Comparison of ENCODE assay signal across 33 cellular contexts in genomic region chr14:75667099-75667498, GRCh38. TPM values are rescaled to one million over a fixed set of nuclear protein-coding genes. Genes with fewer than 3 reads are reported as not detected.
A peak's percentile ranks its signal among the peaks of the same experiment; 100 is the strongest.
DNase-seq lines count a peak whose midpoint lies in the region; ATAC-seq, FAIRE-seq and TF ChIP-seq lines count a peak whose summit lies in the region.
"Had no signal": no experiment of that assay in that cellular context is flagged by ENCODE, and none has a peak within 500 bp of the region (broad histone marks: within the 10 kb centered on the region; RNA-seq: fewer than 3 reads in every experiment).

No MANE protein-coding gene starts in this region.

- TF ChIP-seq POLR2A in GM12878 (IDR thresholded peaks at IDR 0.05; ENCODE audit: low read depth, low read length) (no peak), stomach (IDR thresholded peaks at IDR 0.05) (no peak)

- SMC1A ChIA-PET in GM12878 (lab: Charles Lee; ENCODE audit: uncharacterized antibody, unreplicated experiment), result no interaction called here

- RAD21 ChIA-PET in GM12878 (lab: Charles Lee; ENCODE audit: unreplicated experiment), result interaction anchor here (0.7 kb wide), 1 partner anchor 147 kb away, joined by 4 read pairs; no protein-coding TSS in a partner anchor

- H4K20me1 ChIP-seq in GM12878 (ENCODE audit: control insufficient read depth, insufficient read depth) (no peaks in the 10 kb centered on the region), hepatocyte (ENCODE audit: insufficient read depth, poor library complexity, severe bottlenecking) (no peaks in the 10 kb centered on the region)

- DNase-seq in NCI-H1105 treated with DMSO at 0.1 percent for 48 hours (lab: John Stamatoyannopoulos, UW) (peak; percentile 27), NCI-H1105 (lab: John Stamatoyannopoulos, UW) (no peak), GM12878 (ENCODE audit: low read depth, low spot score) (no peak), inferior parietal cortex (ENCODE audit: extremely low spot score) (peak; percentile 25), superior temporal gyrus (ENCODE audit: extremely low spot score) (peak; percentile 69), stomach (no peak), hepatocyte (ENCODE audit: low spot score) (no peak)
- DNase-seq: 8988T; activated CD4-positive, CD25-positive, alpha-beta regulatory T cell treated with anti-CD3 and anti-CD28 coated beads, Interleukin-2, amount 50 U/mL, for 72 hours; activated CD8-positive, alpha-beta memory T cell treated with anti-CD3 and anti-CD28 coated beads, Interleukin-2, amount 50 U/mL, for 48 hours; activated CD8-positive, alpha-beta T cell treated with anti-CD3 and anti-CD28 coated beads for 36 hours; activated naive CD4-positive, alpha-beta T cell treated with anti-CD3 and anti-CD28 coated beads for 36 hours; adrenal gland; body of pancreas; Caco-2; DND-41; effector CD4-positive, alpha-beta T cell; IMR-90; natural killer cell; NCI-H187 treated with DMSO at 0.1 percent for 48 hours; NCI-H2227 treated with DMSO at 0.1 percent for 48 hours; NCI-H69; SHP77 treated with DMSO at 0.1 percent for 48 hours; stimulated activated CD4-positive, alpha-beta T cell treated with anti-CD3 and anti-CD28 coated beads, Interleukin-12 subunit alpha, Interleukin-12 subunit beta, amount 100 ng/mL, for 4 hours; stimulated activated CD4-positive, alpha-beta T cell treated with anti-CD3 and anti-CD28 coated beads, Interleukin-4, amount 100 ng/mL, for 24 hours; T-helper 2 cell had no signal

- no peak for TF ChIP-seq RAD21 in GM12878 (IDR thresholded peaks at IDR 0.05; ENCODE audit: insufficient read depth, low read depth, low read length)

- no peaks in the 10 kb centered on the region for H3K9me2 ChIP-seq in hepatocyte (replicated peaks; ENCODE audit: insufficient read depth)

- H3K79me2 ChIP-seq in GM12878 (ENCODE audit: control insufficient read depth, insufficient read depth, low read length) (peaks cover 2% of the 10 kb centered on the region), hepatocyte (peaks cover 11% of the 10 kb centered on the region)

- CTCF ChIA-PET in GM12878 (lab: Yijun Ruan, JAX), result interaction anchor here (1.3 kb wide), 1 partner anchor 10 kb away, joined by 8 read pairs; no protein-coding TSS in a partner anchor

- no peak for TF ChIP-seq EP300 in GM12878 (IDR thresholded peaks at IDR 0.05; ENCODE audit: borderline replicate concordance in 1 of 2, control insufficient read depth in 1 of 2, low read depth in 2 of 2, low read length in 2 of 2)
- no peak for TF ChIP-seq EP300 in stomach (IDR thresholded peaks at IDR 0.05)

- H3K27ac ChIP-seq in GM12878 (ENCODE audit: control insufficient read depth, insufficient read depth), result no peak overlapping the region
- no peak overlapping the region for H3K27ac ChIP-seq in stomach
- no peak overlapping the region for H3K27ac ChIP-seq in hepatocyte
- H3K27ac ChIP-seq: adrenal gland, body of pancreas, epithelial cell of prostate, prostate gland had no signal

- H3K9ac ChIP-seq in GM12878 (ENCODE audit: control insufficient read depth, insufficient read depth, low read length), result no peak overlapping the region

- no peaks in the 10 kb centered on the region for H3K27me3 ChIP-seq in GM12878 (replicated peaks in 1 of 2; ENCODE audit: control insufficient read depth in 2 of 2, insufficient read depth in 2 of 2, low read length in 1 of 2)
- H3K27me3 ChIP-seq in stomach, result no peaks in the 10 kb centered on the region
- no peaks in the 10 kb centered on the region for H3K27me3 ChIP-seq in hepatocyte
- H3K27me3 ChIP-seq: adrenal gland, body of pancreas had no signal

- no peaks in the 10 kb centered on the region; the same call in 2 of the 3 replicates for H3K9me3 ChIP-seq in GM12878 (replicated peaks; ENCODE audit: control insufficient read depth, insufficient read depth, low read length)
- H3K9me3 ChIP-seq in stomach, result no peaks in the 10 kb centered on the region
- H3K9me3 ChIP-seq in hepatocyte (ENCODE audit: low read depth), result no peaks in the 10 kb centered on the region
- H3K9me3 ChIP-seq: adrenal gland, body of pancreas, Caco-2, prostate gland had no signal

- intact Hi-C loops in GM12878 (cut with micrococcal nuclease; ENCODE audit: unreplicated experiment), result no loop called here
- intact Hi-C loops in stomach (cut with DNase I; ENCODE audit: low total_unique reads), result no loop called here

- FAIRE-seq in GM12878 (lab: Jason Lieb, UNC), result peak; percentile 18
- FAIRE-seq: islet of Langerhans had no signal

- H3K4me1 ChIP-seq in GM12878 (ENCODE audit: control insufficient read depth, insufficient read depth, low read length) (no peaks in the 10 kb centered on the region; the same call in 1 of the 2 replicates), stomach (peaks cover 2 to 13% (median 4%) of the 10 kb centered on the region in 4 donors), hepatocyte (ENCODE audit: insufficient read depth) (no peaks in the 10 kb centered on the region)
- H3K4me1 ChIP-seq: Caco-2, prostate gland had no signal

- no peaks in the 10 kb centered on the region; a peak in 2 of 4 replicates for H3K36me3 ChIP-seq in GM12878 (ENCODE audit: control insufficient read depth in 2 of 2, insufficient read depth in 2 of 2, low read length in 1 of 2)
- peaks cover 12 to 57% (median 48%) of the 10 kb centered on the region in 4 donors for H3K36me3 ChIP-seq in stomach
- no peaks in the 10 kb centered on the region for H3K36me3 ChIP-seq in hepatocyte (replicated peaks; ENCODE audit: insufficient read depth, low read depth)
- H3K36me3 ChIP-seq: prostate gland had no signal

- POLR2A ChIA-PET in GM12878 (lab: Charles Lee), result no interaction called here

- H3K4me3 ChIP-seq in GM12878 (no peak overlapping the region), stomach (no peak overlapping the region), hepatocyte (no peak overlapping the region)
- H3K4me3 ChIP-seq: adrenal gland, body of pancreas, GM23338, prostate gland had no signal

- TF ChIP-seq CTCF in GM12878 (IDR thresholded peaks at IDR 0.05 in 2 of 3, conservative IDR thresholded peaks at IDR 0.05 in 1 of 3; ENCODE audit: control insufficient read depth in 2 of 3, extremely low read depth in 1 of 3, insufficient read depth in 1 of 3, low read depth in 3 of 3, low read length in 3 of 3) (no peak), stomach (IDR thresholded peaks at IDR 0.05) (no peak), hepatocyte (IDR thresholded peaks at IDR 0.05; ENCODE audit: poor library complexity) (no peak)

- no peak overlapping the region for H2AFZ ChIP-seq in GM12878 (ENCODE audit: control insufficient read depth, low read depth, low read length)
- H2AFZ ChIP-seq in hepatocyte, result no peak overlapping the region
- H2AFZ ChIP-seq: GM23338 had no signal

- in situ Hi-C loops in GM12878 (cut with MboI), result no loop called here

- ATAC-seq in GM12878 (no peak), HG02623 (IDR thresholded peaks at IDR 0.05; ENCODE audit: unreplicated experiment) (no peak)
- ATAC-seq: activated CD8-positive, alpha-beta T cell treated with anti-CD3 and anti-CD28 coated beads for 36 hours; body of pancreas; GM23338; natural killer cell; Panc1; sciatic nerve had no signal

- H3K4me2 ChIP-seq in GM12878 (ENCODE audit: control insufficient read depth, insufficient read depth) (no peak overlapping the region), hepatocyte (no peak overlapping the region)
- H3K4me2 ChIP-seq: GM23338 had no signal

- no TSS peak for BruUV-seq in GM12878 (replicated peaks; lab: Mats Ljungman, UMichigan)

TF ChIP-seq in GM12878, 131 proteins besides CTCF, POLR2A, EP300 and RAD21 (continues in another document):
- TF ChIP-seq STAT3 (IDR thresholded peaks at IDR 0.05; ENCODE audit: low read depth, low read length), result no peak

RNA-seq across cellular contexts. Expression of gene TTLL5, which starts 6.1 kb away (rescaled TPM):
- 111 and 138 TPM in 2 replicates for total RNA-seq in GM12878 (2013; cell fraction: nucleolus; rRNA removed)
- total RNA-seq in GM12878 (2014; rRNA removed) (12.8 and 13.4 TPM in 2 replicates), GM12878 (2014; rRNA removed; fragmentation: Illumina TruSeq; extraction: Trizol) (14.2 and 15.4 TPM in 2 replicates), GM12878 (2021) (17.4 and 21.4 TPM in 2 replicates), stomach (10 to 100 TPM; 13.4 to 48.4 (median 24.5) TPM), hepatocyte (8.9 and 14.3 TPM in 2 replicates)
- polyA plus RNA-seq in GM12878 (2011; ENCODE audit: low read depth), result 6.0 TPM
- polyA plus RNA-seq in GM12878 (2011; rRNA removed) (12.8 and 13.9 TPM in 2 replicates), GM12878 (2014; fragmentation: Illumina TruSeq; extraction: Trizol) (13.6 and 16.4 TPM in 2 replicates), GM12878 (2014; fragmentation: Nextera tagmentation; extraction: Ambion mirVana) (1 to 10 TPM; 3.2 to 5.2 TPM), GM12878 (2014; rRNA removed) (10.6 and 12.3 TPM in 2 replicates), GM12878 (2016; fragmentation: Nextera tagmentation; extraction: Ambion mirVana) (10 to 100 TPM; 20.3 to 25.9 TPM), stomach (10 to 100 TPM; 10.1 to 11.9 (median 11.3) TPM), hepatocyte (11.1 and 14.2 TPM in 2 replicates)
- polyA plus RNA-seq in GM12878 (2011; cell fraction: cytosol; rRNA removed), result 11.9 and 13.5 TPM in 2 replicates
- 13.1 and 13.2 TPM in 2 replicates for polyA plus RNA-seq in GM12878 (2011; cell fraction: nucleus; rRNA removed)
- polyA plus RNA-seq in GM12878 (2012), result 11.2 and 14.6 TPM in 2 replicates
- polyA minus RNA-seq in GM12878 (2011; rRNA and poly(A)+ RNA removed), result 35.3 and 65.5 TPM in 2 replicates
- polyA minus RNA-seq in GM12878 (2011; cell fraction: cytosol; rRNA and poly(A)+ RNA removed), result 6.4 and 7.6 TPM in 2 replicates
- polyA minus RNA-seq in GM12878 (2011; cell fraction: nucleus; rRNA and poly(A)+ RNA removed), result 42.2 and 62.7 TPM in 2 replicates

RNA-seq across cellular contexts. Expression of gene ERG28, which starts 6.4 kb away (rescaled TPM):
- total RNA-seq in GM12878 (2013; cell fraction: nucleolus; rRNA removed), result 10.6 and 12.6 TPM in 2 replicates
- total RNA-seq in GM12878 (2014; rRNA removed) (14.6 and 15.2 TPM in 2 replicates), GM12878 (2014; rRNA removed; fragmentation: Illumina TruSeq; extraction: Trizol) (19.1 and 21.0 TPM in 2 replicates), GM12878 (2021) (28.0 and 28.5 TPM in 2 replicates), stomach (10 to 100 TPM in 1 of 5 donors, 1 to 10 TPM in 2, not detected in 2; 3.3 to 24.3 (median 3.9) TPM), hepatocyte (38.4 and 51.2 TPM in 2 replicates)
- polyA plus RNA-seq in GM12878 (2011; ENCODE audit: low read depth), result 22.0 TPM
- polyA plus RNA-seq in GM12878 (2011; rRNA removed) (47.8 and 48.1 TPM in 2 replicates), GM12878 (2014; fragmentation: Illumina TruSeq; extraction: Trizol) (48.0 and 59.2 TPM in 2 replicates), GM12878 (2014; fragmentation: Nextera tagmentation; extraction: Ambion mirVana) (10 to 100 TPM; 52.6 to 67.0 TPM), GM12878 (2014; rRNA removed) (33.9 and 37.0 TPM in 2 replicates), GM12878 (2016; fragmentation: Nextera tagmentation; extraction: Ambion mirVana) (10 to 100 TPM; 61.8 to 62.2 TPM), stomach (10 to 100 TPM in 2 of 3 donors, 1 to 10 TPM in 1; 8.2 to 24.0 (median 12.4) TPM), hepatocyte (65.7 and 74.4 TPM in 2 replicates)
- polyA plus RNA-seq in GM12878 (2011; cell fraction: cytosol; rRNA removed), result 41.1 and 41.2 TPM in 2 replicates
- 10.9 and 13.6 TPM in 2 replicates for polyA plus RNA-seq in GM12878 (2011; cell fraction: nucleus; rRNA removed)
- 20.1 and 25.5 TPM in 2 replicates for polyA plus RNA-seq in GM12878 (2012)
- 18.9 and 27.4 TPM in 2 replicates for polyA minus RNA-seq in GM12878 (2011; rRNA and poly(A)+ RNA removed)
- polyA minus RNA-seq in GM12878 (2011; cell fraction: cytosol; rRNA and poly(A)+ RNA removed), result 5.7 and 6.2 TPM in 2 replicates
- polyA minus RNA-seq in GM12878 (2011; cell fraction: nucleus; rRNA and poly(A)+ RNA removed), result 7.7 and 11.6 TPM in 2 replicates

Comparison
In these comparisons a context has a peak if more than half of its experiments do, and no peak if none do; other contexts are left out.
1. DNase-seq: peak in NCI-H1105 treated with DMSO at 0.1 percent for 48 hours (single experiment), inferior parietal cortex (single experiment) and superior temporal gyrus (single experiment); none in NCI-H1105 (single experiment), GM12878 (single experiment), stomach (single experiment) and hepatocyte (single experiment).